Comparison of ENCODE assay signal across 2 cellular contexts in the genomic region with DNA sequence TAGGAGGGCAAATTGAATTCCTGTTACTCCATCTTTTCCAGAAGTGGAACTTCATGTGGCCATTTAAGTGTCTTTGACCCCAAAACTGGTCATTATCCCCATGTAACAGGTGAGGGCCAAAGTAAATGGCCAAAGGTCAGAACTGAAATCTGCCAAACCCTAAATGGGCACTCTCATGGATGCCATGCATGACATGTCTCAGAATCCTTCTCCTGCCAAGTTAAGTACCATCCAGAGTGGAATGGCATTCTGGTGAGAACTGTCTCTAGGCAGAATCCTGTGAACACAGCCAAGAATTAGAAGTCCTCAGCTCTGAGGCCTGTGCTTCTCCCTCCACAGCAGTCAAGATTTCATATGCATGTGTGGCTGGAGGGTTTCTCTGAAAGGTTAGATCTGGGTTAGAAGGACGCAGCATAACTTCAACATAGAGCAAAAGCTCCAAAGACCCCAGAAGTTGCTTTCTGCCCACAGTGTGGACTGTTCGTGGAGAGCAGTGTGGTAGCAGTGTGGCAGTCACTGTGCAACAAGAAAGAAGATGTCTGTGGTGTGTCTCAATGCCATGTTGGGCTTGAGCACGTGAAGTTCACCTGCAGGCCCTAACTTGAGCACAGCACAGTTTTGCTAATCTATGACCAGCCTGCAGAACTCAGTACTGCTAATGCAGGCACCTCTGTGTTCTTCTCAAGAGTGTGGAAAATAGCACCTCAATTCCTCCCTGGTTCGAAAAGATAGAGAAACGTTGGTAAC.
TF ChIP-seq lines count a peak whose summit lies in the region.

No MANE protein-coding gene starts in this region.

TF ChIP-seq in H1, 55 proteins besides CTCF, POLR2A, EP300 and RAD21 (continued from another document):
- TF ChIP-seq KDM1A (IDR thresholded peaks at IDR 0.05; ENCODE audit: borderline replicate concordance, low read length) (no peak), BRCA1 (IDR thresholded peaks at IDR 0.05; ENCODE audit: low read depth, low read length) (no peak), JUND (IDR thresholded peaks at IDR 0.05; ENCODE audit: low read length) (no peak), SP4 (IDR thresholded peaks at IDR 0.05; ENCODE audit: low read length) (no peak)

TF ChIP-seq in liver, 16 proteins besides CTCF, POLR2A, EP300 and RAD21 (continued from another document):
- TF ChIP-seq ZBTB33 (IDR thresholded peaks at IDR 0.05) (peak; percentile 88), GABPA (IDR thresholded peaks at IDR 0.05 in 1 of 2, conservative IDR thresholded peaks at IDR 0.05 in 1 of 2) (peak in 1 of 2 donors; percentile 48), SP1 (IDR thresholded peaks at IDR 0.05) (peak; percentile 98), FOXA2 (IDR thresholded peaks at IDR 0.05) (peak; percentile 91), REST (IDR thresholded peaks at IDR 0.05) (peak; percentile 58), YY1 (IDR thresholded peaks at IDR 0.05) (peak; percentile 97), MAX (IDR thresholded peaks at IDR 0.05) (peak; percentile 92), FOXA1 (IDR thresholded peaks at IDR 0.05) (peak; percentile 95), TAF1 (conservative IDR thresholded peaks at IDR 0.05) (no peak), NR2F2 (IDR thresholded peaks at IDR 0.05) (peak; percentile 85), EGR1 (IDR thresholded peaks at IDR 0.05; ENCODE audit: low read depth in 2 of 2) (peak; percentile 24 to 61), RXRA (IDR thresholded peaks at IDR 0.05) (peak; percentile 99 to 100), HNF4G (IDR thresholded peaks at IDR 0.05) (peak; percentile 94), JUND (IDR thresholded peaks at IDR 0.05) (peak; percentile 78 to 80)
- TF ChIP-seq, protein P1, sequence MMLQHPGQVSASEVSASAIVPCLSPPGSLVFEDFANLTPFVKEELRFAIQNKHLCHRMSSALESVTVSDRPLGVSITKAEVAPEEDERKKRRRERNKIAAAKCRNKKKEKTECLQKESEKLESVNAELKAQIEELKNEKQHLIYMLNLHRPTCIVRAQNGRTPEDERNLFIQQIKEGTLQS (IDR thresholded peaks at IDR 0.05) = peak; percentile 69
TF ChIP-seq in liver: peak in this region for 15.
